In the genomic region with DNA sequence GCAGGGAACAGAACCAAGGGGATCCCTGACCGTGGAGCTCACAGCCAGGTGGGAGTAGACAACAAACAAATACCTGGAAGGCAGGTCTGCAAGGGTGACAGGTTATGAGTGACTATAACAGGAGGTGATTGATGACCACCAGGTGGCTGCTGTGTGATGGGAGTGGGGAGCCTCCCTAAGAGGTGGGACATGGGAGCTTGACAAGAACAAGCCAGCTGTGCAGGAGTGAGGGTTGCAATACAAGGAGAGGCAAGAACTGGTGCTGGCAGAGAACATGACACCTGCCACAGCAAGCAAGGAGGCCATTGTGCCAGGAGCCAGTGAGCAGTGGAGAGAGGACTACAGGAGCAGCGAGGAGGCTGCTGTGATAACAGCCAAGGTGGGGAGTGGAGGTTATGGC, we compare ENCODE assay signal across 26 cellular contexts. TPM values are rescaled to one million over a fixed set of nuclear protein-coding genes. Genes with fewer than 3 reads are reported as not detected.
DNase-seq lines count a peak whose midpoint lies in the region; ATAC-seq, FAIRE-seq and TF ChIP-seq lines count a peak whose summit lies in the region.
"Had no signal": no experiment of that assay in that cellular context is flagged by ENCODE, and none has a peak within 500 bp of the region (broad histone marks: within the 10 kb centered on the region; RNA-seq: fewer than 3 reads in every experiment).

No MANE protein-coding gene starts in this region.

- no peak overlapping the region for H3K9ac ChIP-seq in HepG2 (ENCODE audit: insufficient read depth, low read depth, low read length)

- TF ChIP-seq RAD21 in HepG2 (CRISPR knock-in tag; IDR thresholded peaks at IDR 0.05): no peak

- TF ChIP-seq POLR2A in HepG2 (IDR thresholded peaks at IDR 0.05; ENCODE audit: insufficient read depth in 1 of 2, low read depth in 2 of 2, low read length in 2 of 2): no peak
- no peak for TF ChIP-seq POLR2A in right lobe of liver (IDR thresholded peaks at IDR 0.05)

- DNase-seq in DMS 273 (lab: John Stamatoyannopoulos, UW; ENCODE audit: unreplicated experiment) (peak; percentile 27), DMS 273 treated with DMSO at 0.1 percent for 48 hours (lab: John Stamatoyannopoulos, UW) (no peak), HepG2 (ENCODE audit: low spot score) (no peak), right lobe of liver (no peak), SJCRH30 (peak; percentile 38 to 58), BE2C (no peak), natural killer cell (no peak)
- DNase-seq: activated CD4-positive, alpha-beta T cell treated with anti-CD3 and anti-CD28 coated beads for 48 hours; activated CD8-positive, alpha-beta memory T cell treated with anti-CD3 and anti-CD28 coated beads, Interleukin-2, amount 50 U/mL, for 48 hours; AML-193; Calu3; GF-D8; NCI-H2081; NK-92 treated with Interleukin-12 subunit alpha and Interleukin-12 subunit beta, amount 100 ng/mL, for 24 hours; small intestine; stimulated activated CD4-positive, alpha-beta T cell treated with anti-CD3 and anti-CD28 coated beads, Interleukin-2, amount 100 ng/mL, for 48 hours; stomach; upper lobe of left lung had no signal

- H3K36me3 Mint-ChIP-seq in natural killer cell: no peaks in the 10 kb centered on the region
- H3K36me3 Mint-ChIP-seq: mesothelial cell of epicardium had no signal

- no peak for FAIRE-seq in HepG2 (lab: Jason Lieb, UNC)
- FAIRE-seq: H54, small intestine had no signal

- H3K4me3 Mint-ChIP-seq in natural killer cell: no peak overlapping the region
- H3K4me3 Mint-ChIP-seq: mesothelial cell of epicardium had no signal

- H3K4me3 ChIP-seq in HepG2 (replicated peaks in 1 of 3; ENCODE audit: insufficient read depth in 1 of 3, low read depth in 2 of 3, low read length in 3 of 3) (no peak overlapping the region), right lobe of liver (no peak overlapping the region), SJCRH30 (no peak overlapping the region), BE2C (ENCODE audit: low read depth, low read length) (no peak overlapping the region)
- H3K4me3 ChIP-seq: ascending aorta, gastroesophageal sphincter, stomach, upper lobe of left lung had no signal

- TF ChIP-seq CTCF in HepG2 (CRISPR knock-in tag; IDR thresholded peaks at IDR 0.05) (peak; percentile 39), right lobe of liver (IDR thresholded peaks at IDR 0.05) (no peak), BE2C (IDR thresholded peaks at IDR 0.05; ENCODE audit: low read depth, low read length) (no peak), natural killer cell (IDR thresholded peaks at IDR 0.05) (no peak)

- H3K4me1 ChIP-seq in HepG2 (ENCODE audit: insufficient read depth, low read length) (no peaks in the 10 kb centered on the region), right lobe of liver (no peaks in the 10 kb centered on the region), SJCRH30 (peaks cover 18% of the 10 kb centered on the region), BE2C (peaks cover 22% of the 10 kb centered on the region)
- H3K4me1 ChIP-seq: ascending aorta, gastroesophageal sphincter had no signal

- ATAC-seq in HepG2 (peak; percentile 40; the same call in 2 of the 3 replicates), right lobe of liver (no peak), natural killer cell (no peak), HG03159 (IDR thresholded peaks at IDR 0.05; ENCODE audit: unreplicated experiment) (no peak)
- ATAC-seq: esophagus mucosa, gastroesophageal sphincter had no signal

- no peaks in the 10 kb centered on the region; the same call in 1 of the 2 replicates for H4K20me1 ChIP-seq in HepG2 (ENCODE audit: insufficient read depth, low read length)

- H3K9me3 ChIP-seq in HepG2 (ENCODE audit: low read length) (no peaks in the 10 kb centered on the region), right lobe of liver (no peaks in the 10 kb centered on the region), SJCRH30 (replicated peaks) (no peaks in the 10 kb centered on the region), BE2C (no peaks in the 10 kb centered on the region)
- H3K9me3 ChIP-seq: ascending aorta, gastroesophageal sphincter, stomach, upper lobe of left lung had no signal

- no peaks in the 10 kb centered on the region for H3K27me3 Mint-ChIP-seq in natural killer cell (ENCODE audit: low read depth in 2 of 2)

- CTCF ChIA-PET in HepG2 (lab: Yijun Ruan, JAX; ENCODE audit: low intra/inter-chr PET ratio, low total read pairs): no interaction called here

- no peaks in the 10 kb centered on the region for H3K79me2 ChIP-seq in HepG2 (ENCODE audit: insufficient read depth, low read length)

- no peak overlapping the region for H3K27ac Mint-ChIP-seq in natural killer cell
- H3K27ac Mint-ChIP-seq: mesothelial cell of epicardium had no signal

- H3K27ac ChIP-seq in HepG2 (ENCODE audit: extremely low read length, insufficient read depth, low read length): no peak overlapping the region
- no peak overlapping the region for H3K27ac ChIP-seq in right lobe of liver
- no peak overlapping the region for H3K27ac ChIP-seq in SJCRH30
- H3K27ac ChIP-seq: 22Rv1, ascending aorta, gastroesophageal sphincter, RWPE1, stomach, upper lobe of left lung had no signal

- no peaks in the 10 kb centered on the region for H3K36me3 ChIP-seq in HepG2 (replicated peaks in 1 of 2; ENCODE audit: control insufficient read depth in 1 of 2, insufficient read depth in 2 of 2, low read length in 2 of 2)
- no peaks in the 10 kb centered on the region for H3K36me3 ChIP-seq in right lobe of liver
- H3K36me3 ChIP-seq in SJCRH30: no peaks in the 10 kb centered on the region
- H3K36me3 ChIP-seq in BE2C: no peaks in the 10 kb centered on the region
- H3K36me3 ChIP-seq: ascending aorta, gastroesophageal sphincter had no signal

- no peaks in the 10 kb centered on the region for H3K9me3 Mint-ChIP-seq in natural killer cell
- H3K9me3 Mint-ChIP-seq: mesothelial cell of epicardium had no signal

- no peak overlapping the region for H3K4me2 ChIP-seq in HepG2 (ENCODE audit: low read depth, low read length)

- TF ChIP-seq EP300 in HepG2 (IDR thresholded peaks at IDR 0.05; ENCODE audit: low read depth in 2 of 2, low read length in 2 of 2) (no peak), HepG2 (CRISPR knock-in tag; IDR thresholded peaks at IDR 0.05; ENCODE audit: borderline replicate concordance) (no peak)

- H3K27me3 ChIP-seq in HepG2 (ENCODE audit: control insufficient read depth in 1 of 2, insufficient read depth in 2 of 2, low read length in 2 of 2) (peaks cover 0 to 6% of the 10 kb centered on the region in 2 experiments; a peak in 4 of 5 replicates), right lobe of liver (no peaks in the 10 kb centered on the region), SJCRH30 (0 out of 2 replicates have a peak, but pooled peaks cover 6% of the 10 kb centered on the region), BE2C (no peaks in the 10 kb centered on the region)
- H3K27me3 ChIP-seq: ascending aorta, upper lobe of left lung had no signal

- in situ Hi-C loops in HepG2 (cut with HindIII; ENCODE audit: extremely low pct_ligation_motif_present, low pct_unique_long_range_greater_than_20kb): no loop called here

- WGBS in HepG2 (ENCODE audit: low lambda C conversion rate): 32% methylated on average over 2 of the region's 2 CpGs
- 63% methylated on average over 2 of the region's 2 CpGs for WGBS in right lobe of liver (ENCODE audit: insufficient coverage, low coverage, low lambda C conversion rate, missing lambda C conversion rate)

- intact Hi-C loops in HepG2 (cut with micrococcal nuclease; ENCODE audit: unreplicated experiment) (no loop called here), right lobe of liver (cut with DNase I) (no loop called here), natural killer cell (cut with micrococcal nuclease) (no loop called here)

- peaks cover 5 to 12% of the 10 kb centered on the region in 2 donors for H3K4me1 Mint-ChIP-seq in natural killer cell
- H3K4me1 Mint-ChIP-seq: mesothelial cell of epicardium had no signal

- H2AFZ ChIP-seq in HepG2 (ENCODE audit: low read length): no peak overlapping the region

- BruUV-seq in HepG2 (replicated peaks; lab: Mats Ljungman, UMichigan): no TSS peak

- POLR2A ChIA-PET in HepG2 (lab: Yijun Ruan, JAX): no interaction called here

RNA-seq across cellular contexts. Expression of gene MFNG, which starts 20.5 kb away (rescaled TPM):
- 1.0 and 1.1 TPM in 2 replicates for total RNA-seq in HepG2 (2016; rRNA removed; fragmentation: Illumina TruSeq; extraction: Trizol)
- 0.35 and 1.1 TPM in 2 replicates for total RNA-seq in HepG2 (2016; cell fraction: cytosol; rRNA removed; fragmentation: Illumina TruSeq; extraction: Trizol; ENCODE audit: low read depth)
- total RNA-seq in HepG2 (2016; cell fraction: insoluble cytoplasmic fraction; rRNA removed; fragmentation: Illumina TruSeq; extraction: Trizol): 0.55 and 0.80 TPM in 2 replicates
- total RNA-seq in HepG2 (2016; cell fraction: membrane; rRNA removed; fragmentation: Illumina TruSeq; extraction: Trizol): 1.4 and 1.9 TPM in 2 replicates
- 0.56 and 1.6 TPM in 2 replicates for total RNA-seq in HepG2 (2016; cell fraction: nucleus; rRNA removed; fragmentation: Illumina TruSeq; extraction: Trizol)
- 11.7 and 19.8 TPM in 2 replicates for polyA plus RNA-seq in HepG2 (2011; rRNA removed)
- 15.3 and 15.7 TPM in 2 replicates for polyA plus RNA-seq in HepG2 (2011; cell fraction: cytosol; rRNA removed)
- 37.0 and 46.6 TPM in 2 replicates for polyA plus RNA-seq in HepG2 (2011; cell fraction: nucleus; rRNA removed)
- 14.5 and 20.0 TPM in 2 replicates for polyA plus RNA-seq in HepG2 (2012)
- 0.79 and 0.97 TPM in 2 replicates for polyA plus RNA-seq in HepG2 (2016; cell fraction: cytosol; fragmentation: Illumina TruSeq; extraction: Trizol; ENCODE audit: low read depth)
- 0.81 and 0.93 TPM in 2 replicates for polyA plus RNA-seq in HepG2 (2016; cell fraction: insoluble cytoplasmic fraction; fragmentation: Illumina TruSeq; extraction: Trizol; ENCODE audit: low read depth)
- polyA plus RNA-seq in HepG2 (2016; cell fraction: membrane; fragmentation: Illumina TruSeq; extraction: Trizol; ENCODE audit: low read depth): 1.1 and 1.3 TPM in 2 replicates
- polyA plus RNA-seq in HepG2 (2016; cell fraction: nucleus; fragmentation: Illumina TruSeq; extraction: Trizol; ENCODE audit: insufficient read depth, low read depth): 1.3 and 4.5 TPM in 2 replicates
- 0.77 and 12.5 TPM in 2 replicates for polyA minus RNA-seq in HepG2 (2011; rRNA and poly(A)+ RNA removed; ENCODE audit: low replicate concordance)
- polyA minus RNA-seq in HepG2 (2011; cell fraction: cytosol; rRNA and poly(A)+ RNA removed): 3.2 and 6.1 TPM in 2 replicates
- polyA minus RNA-seq in HepG2 (2011; cell fraction: nucleus; rRNA and poly(A)+ RNA removed): 6.1 and 9.8 TPM in 2 replicates
- total RNA-seq in right lobe of liver: 10 to 100 TPM in 4 of 6 experiments, 1 to 10 TPM in 2; 5.6 to 14.4 (median 10.2) TPM
- 0.36 and 1.1 TPM in 2 replicates for total RNA-seq in SJCRH30 (2014; rRNA removed; shearing (Covaris generic))
- 2.3 TPM for polyA plus RNA-seq in BE2C (2012; ENCODE audit: insufficient read depth, insufficient read length, low read depth)
- 100 to 1,000 TPM in 2 of 3 donors, 10 to 100 TPM in 1; 75.3 to 111 (median 110) TPM for total RNA-seq in natural killer cell

RNA-seq across cellular contexts. Expression of gene ELFN2, which starts 38.4 kb away (rescaled TPM):
- total RNA-seq in HepG2 (2016; rRNA removed; fragmentation: Illumina TruSeq; extraction: Trizol) (not detected in 2 replicates), right lobe of liver (under 1 TPM; 0.07 to 0.93 (median 0.49) TPM), natural killer cell (under 1 TPM; 0.33 to 0.49 (median 0.36) TPM)
- total RNA-seq in HepG2 (2016; cell fraction: cytosol; rRNA removed; fragmentation: Illumina TruSeq; extraction: Trizol; ENCODE audit: low read depth): not detected in 2 replicates
- total RNA-seq in HepG2 (2016; cell fraction: insoluble cytoplasmic fraction; rRNA removed; fragmentation: Illumina TruSeq; extraction: Trizol): not detected in 2 replicates
- not detected in 2 replicates for total RNA-seq in HepG2 (2016; cell fraction: membrane; rRNA removed; fragmentation: Illumina TruSeq; extraction: Trizol)
- not detected in 2 replicates for total RNA-seq in HepG2 (2016; cell fraction: nucleus; rRNA removed; fragmentation: Illumina TruSeq; extraction: Trizol)
- polyA plus RNA-seq in HepG2 (2011; rRNA removed): 0.01 TPM in 1 of 2 replicates, not detected in the other
- not detected in 2 replicates for polyA plus RNA-seq in HepG2 (2011; cell fraction: cytosol; rRNA removed)
- polyA plus RNA-seq in HepG2 (2011; cell fraction: nucleus; rRNA removed): 0.03 TPM in 2 replicates
- 0.01 and 0.09 TPM in 2 replicates for polyA plus RNA-seq in HepG2 (2012)
- polyA plus RNA-seq in HepG2 (2016; cell fraction: cytosol; fragmentation: Illumina TruSeq; extraction: Trizol; ENCODE audit: low read depth): not detected in 2 replicates
- not detected in 2 replicates for polyA plus RNA-seq in HepG2 (2016; cell fraction: insoluble cytoplasmic fraction; fragmentation: Illumina TruSeq; extraction: Trizol; ENCODE audit: low read depth)
- not detected in 2 replicates for polyA plus RNA-seq in HepG2 (2016; cell fraction: membrane; fragmentation: Illumina TruSeq; extraction: Trizol; ENCODE audit: low read depth)
- polyA plus RNA-seq in HepG2 (2016; cell fraction: nucleus; fragmentation: Illumina TruSeq; extraction: Trizol; ENCODE audit: insufficient read depth, low read depth): not detected in 2 replicates
- 0.47 TPM in 1 of 2 replicates, not detected in the other for polyA minus RNA-seq in HepG2 (2011; rRNA and poly(A)+ RNA removed; ENCODE audit: low replicate concordance)
- not detected in 2 replicates for polyA minus RNA-seq in HepG2 (2011; cell fraction: cytosol; rRNA and poly(A)+ RNA removed)
- polyA minus RNA-seq in HepG2 (2011; cell fraction: nucleus; rRNA and poly(A)+ RNA removed): not detected in 2 replicates
- total RNA-seq in SJCRH30 (2014; rRNA removed; shearing (Covaris generic)): under 0.01 and 0.02 TPM in 2 replicates
- 0.31 TPM for polyA plus RNA-seq in BE2C (2012; ENCODE audit: insufficient read depth, insufficient read length, low read depth)
- total RNA-seq: ascending aorta, esophagus mucosa had no signal

RNA-seq across cellular contexts. Expression of gene CARD10, which starts 53.5 kb away (rescaled TPM):
- total RNA-seq in HepG2 (2016; rRNA removed; fragmentation: Illumina TruSeq; extraction: Trizol) (28.9 and 35.2 TPM in 2 replicates), right lobe of liver (10 to 100 TPM in 5 of 6 experiments, 1 to 10 TPM in 1; 9.0 to 27.8 (median 14.2) TPM), natural killer cell (under 1 TPM; 0.09 to 0.16 (median 0.10) TPM)
- 3.9 and 4.1 TPM in 2 replicates for total RNA-seq in HepG2 (2016; cell fraction: cytosol; rRNA removed; fragmentation: Illumina TruSeq; extraction: Trizol; ENCODE audit: low read depth)
- 24.8 and 36.0 TPM in 2 replicates for total RNA-seq in HepG2 (2016; cell fraction: insoluble cytoplasmic fraction; rRNA removed; fragmentation: Illumina TruSeq; extraction: Trizol)
- 11.9 and 12.5 TPM in 2 replicates for total RNA-seq in HepG2 (2016; cell fraction: membrane; rRNA removed; fragmentation: Illumina TruSeq; extraction: Trizol)
- total RNA-seq in HepG2 (2016; cell fraction: nucleus; rRNA removed; fragmentation: Illumina TruSeq; extraction: Trizol): 17.8 and 21.3 TPM in 2 replicates
- 55.8 and 92.3 TPM in 2 replicates for polyA plus RNA-seq in HepG2 (2011; rRNA removed)
- polyA plus RNA-seq in HepG2 (2011; cell fraction: cytosol; rRNA removed): 52.6 and 75.1 TPM in 2 replicates
- polyA plus RNA-seq in HepG2 (2011; cell fraction: nucleus; rRNA removed): 203 and 227 TPM in 2 replicates
- 46.8 and 57.2 TPM in 2 replicates for polyA plus RNA-seq in HepG2 (2012)
- 3.0 TPM in 2 replicates for polyA plus RNA-seq in HepG2 (2016; cell fraction: cytosol; fragmentation: Illumina TruSeq; extraction: Trizol; ENCODE audit: low read depth)
- 28.5 and 30.3 TPM in 2 replicates for polyA plus RNA-seq in HepG2 (2016; cell fraction: insoluble cytoplasmic fraction; fragmentation: Illumina TruSeq; extraction: Trizol; ENCODE audit: low read depth)
- polyA plus RNA-seq in HepG2 (2016; cell fraction: membrane; fragmentation: Illumina TruSeq; extraction: Trizol; ENCODE audit: low read depth): 9.1 and 9.4 TPM in 2 replicates
- 42.1 and 44.8 TPM in 2 replicates for polyA plus RNA-seq in HepG2 (2016; cell fraction: nucleus; fragmentation: Illumina TruSeq; extraction: Trizol; ENCODE audit: insufficient read depth, low read depth)
- polyA minus RNA-seq in HepG2 (2011; rRNA and poly(A)+ RNA removed; ENCODE audit: low replicate concordance): 15.9 and 164 TPM in 2 replicates
- 61.5 and 72.6 TPM in 2 replicates for polyA minus RNA-seq in HepG2 (2011; cell fraction: cytosol; rRNA and poly(A)+ RNA removed)
- 31.9 and 42.5 TPM in 2 replicates for polyA minus RNA-seq in HepG2 (2011; cell fraction: nucleus; rRNA and poly(A)+ RNA removed)
- 28.9 and 30.9 TPM in 2 replicates for total RNA-seq in SJCRH30 (2014; rRNA removed; shearing (Covaris generic))
- 5.1 TPM for polyA plus RNA-seq in BE2C (2012; ENCODE audit: insufficient read depth, insufficient read length, low read depth)

Comparison
In these comparisons a context has a peak if more than half of its experiments do, and no peak if none do; other contexts are left out.
1. DNase-seq: peak in DMS 273 (single experiment) and SJCRH30 (2 of 2); none in DMS 273 treated with DMSO at 0.1 percent for 48 hours (single experiment), HepG2 (single experiment), right lobe of liver (0 of 3), BE2C (single experiment) and natural killer cell (single experiment).
2. RNA of gene MFNG, which starts 20.5 kb away (total RNA-seq): 75.3 to 111 TPM in natural killer cell; 5.6 to 14.4 TPM in right lobe of liver, 0.35 to 1.9 TPM in HepG2 and 0.36 to 1.1 TPM in SJCRH30; every median in the first group is over 4 times any median in the second.
3. RNA of gene CARD10, which starts 53.5 kb away (total RNA-seq): 3.9 to 36.0 TPM in HepG2, 28.9 to 30.9 TPM in SJCRH30 and 9.0 to 27.8 TPM in right lobe of liver; 0.09 to 0.16 TPM in natural killer cell; every median in the first group is over 4 times any median in the second.